15 cellular contexts compared by ENCODE assay signal in genomic region chr1:9720785-9721605, GRCh38.
DNase-seq lines count a peak whose midpoint lies in the region; ATAC-seq and TF ChIP-seq lines count a peak whose summit lies in the region.
"Had no signal": no experiment of that assay in that cellular context is flagged by ENCODE, and none has a peak within 500 bp of the region (broad histone marks: within the 10 kb centered on the region; RNA-seq: fewer than 3 reads in every experiment).

No MANE protein-coding gene starts in this region.

- peaks cover 0 to 11% (median 0%) of the 10 kb centered on the region in 8 donors for H3K9me3 Mint-ChIP-seq in CD4-positive, alpha-beta memory T cell
- no peaks in the 10 kb centered on the region for H3K9me3 Mint-ChIP-seq in activated CD8-positive, alpha-beta T cell treated with anti-CD3 and anti-CD28 coated beads, Interleukin-2, amount 10 ng/mL, durations not matched to agents 7 days and 5 days (ENCODE audit: insufficient read depth)
- H3K9me3 Mint-ChIP-seq: natural killer cell had no signal

- H3K4me2 ChIP-seq in DOHH2 (ENCODE audit: low read length) = peak overlapping the region; percentile 37; the same call in 1 of the 2 replicates
- no peak overlapping the region for H3K4me2 ChIP-seq in mesenchymal stem cell (ENCODE audit: low read length, poor library complexity, severe bottlenecking)
- H3K4me2 ChIP-seq: SK-N-SH had no signal

- peaks cover 18 to 78% (median 47%) of the 10 kb centered on the region in 4 donors for H3K4me1 Mint-ChIP-seq in CD4-positive, alpha-beta memory T cell
- peaks cover 76% of the 10 kb centered on the region for H3K4me1 Mint-ChIP-seq in activated CD8-positive, alpha-beta T cell treated with anti-CD3 and anti-CD28 coated beads, Interleukin-2, amount 10 ng/mL, durations not matched to agents 7 days and 5 days (ENCODE audit: low read depth)

- no peaks in the 10 kb centered on the region for H3K9me3 ChIP-seq in CD4-positive, alpha-beta memory T cell (ENCODE audit: control insufficient read depth in 1 of 2, low read length in 2 of 2)
- no peaks in the 10 kb centered on the region for H3K9me3 ChIP-seq in DOHH2 (ENCODE audit: control insufficient read depth, insufficient read depth, low read length)
- peaks cover 14% of the 10 kb centered on the region for H3K9me3 ChIP-seq in mesenchymal stem cell (ENCODE audit: control insufficient read depth, low read length)
- H3K9me3 ChIP-seq: MG63, SK-N-SH had no signal

- H2AFZ ChIP-seq in mesenchymal stem cell (ENCODE audit: low read depth, low read length) = no peak overlapping the region
- H2AFZ ChIP-seq: GM23248 had no signal

- H3K9me2 ChIP-seq in DOHH2 (replicated peaks; ENCODE audit: control insufficient read depth, low read length) = no peaks in the 10 kb centered on the region
- H3K9me2 ChIP-seq: SK-N-SH had no signal

- peak overlapping the region; percentile 60 for H3K27ac ChIP-seq in CD4-positive, alpha-beta memory T cell (ENCODE audit: low read depth, low read length)
- H3K27ac ChIP-seq in DOHH2 (ENCODE audit: low read depth, low read length) (no peak overlapping the region), mesenchymal stem cell (ENCODE audit: low read length, poor library complexity, severe bottlenecking) (no peak overlapping the region)
- H3K27ac ChIP-seq: GM23248 had no signal

- H3K36me3 ChIP-seq in CD4-positive, alpha-beta memory T cell (ENCODE audit: insufficient read depth, low read length) = peaks cover 69% of the 10 kb centered on the region
- H3K36me3 ChIP-seq in DOHH2 (ENCODE audit: control insufficient read depth, low read length) (peaks cover 62% of the 10 kb centered on the region), mesenchymal stem cell (ENCODE audit: control insufficient read depth in 1 of 2, insufficient read depth in 2 of 2, low read depth in 1 of 2, low read length in 2 of 2) (peaks cover 32 to 87% of the 10 kb centered on the region in 2 experiments)
- H3K36me3 ChIP-seq: MG63 had no signal

- TF ChIP-seq CTCF in DOHH2 (IDR thresholded peaks at IDR 0.05; ENCODE audit: low read depth, low read length, poor library complexity, severe bottlenecking) = no peak
- TF ChIP-seq CTCF in foreskin fibroblast (IDR thresholded peaks at IDR 0.05; ENCODE audit: low read depth, low read length) = no peak

- intact Hi-C loops in CD4-positive, alpha-beta memory T cell (cut with micrococcal nuclease) = loop anchor here (1.0 kb wide), 1 partner anchor 146 kb away; no protein-coding TSS in a partner anchor

- no peak overlapping the region for H4K8ac ChIP-seq in mesenchymal stem cell (ENCODE audit: low read length)

- H3K4me1 ChIP-seq in CD4-positive, alpha-beta memory T cell (ENCODE audit: insufficient read depth, low read length) = peaks cover 86% of the 10 kb centered on the region
- H3K4me1 ChIP-seq in DOHH2 (ENCODE audit: control insufficient read depth, low read length) (peaks cover 28% of the 10 kb centered on the region), mesenchymal stem cell (ENCODE audit: control insufficient read depth, insufficient read depth, low read depth, low read length) (peaks cover 40% of the 10 kb centered on the region)

- no peak overlapping the region for H2BK5ac ChIP-seq in mesenchymal stem cell (ENCODE audit: low read depth, low read length, poor library complexity, severe bottlenecking)

- H2BK120ac ChIP-seq in mesenchymal stem cell (ENCODE audit: low read depth, low read length) = peak overlapping the region; percentile 15

- H3K9ac ChIP-seq in mesenchymal stem cell (ENCODE audit: low read length) = no peak overlapping the region
- H3K9ac ChIP-seq: GM23248, SK-N-SH had no signal

- H4K91ac ChIP-seq in mesenchymal stem cell (ENCODE audit: low read length) = no peak overlapping the region

- DNase-seq in CD4-positive, alpha-beta memory T cell = peak in 1 of 5 donors; percentile 51
- no peak for DNase-seq in activated CD8-positive, alpha-beta T cell treated with anti-CD3 and anti-CD28 coated beads, Interleukin-2, amount 10 ng/mL, durations not matched to agents 7 days and 5 days
- DNase-seq in mesenchymal stem cell = no peak
- no peak for DNase-seq in foreskin fibroblast
- DNase-seq in GF-D8 (lab: John Stamatoyannopoulos, UW) = no peak
- DNase-seq: cerebellar nuclear complex, DMS79 treated with DMSO at 0.1 percent for 48 hours, left ventricle myocardium superior, NCI-H510A had no signal

- no peak overlapping the region for H2AK5ac ChIP-seq in mesenchymal stem cell (ENCODE audit: low read length, severe bottlenecking)

- H2BK12ac ChIP-seq in mesenchymal stem cell (ENCODE audit: low read length in 2 of 2) = no peak overlapping the region

- no peak overlapping the region for H3K4me3 ChIP-seq in CD4-positive, alpha-beta memory T cell (ENCODE audit: low read length in 2 of 2)
- H3K4me3 ChIP-seq in DOHH2 (ENCODE audit: low read length) (no peak overlapping the region), mesenchymal stem cell (ENCODE audit: insufficient read depth in 1 of 2, low read depth in 1 of 2, low read length in 2 of 2) (no peak overlapping the region), foreskin fibroblast (ENCODE audit: low read depth in 1 of 2, low read length in 2 of 2) (no peak overlapping the region)
- H3K4me3 ChIP-seq: GM23248, MG63 had no signal

- peak overlapping the region in 2 of 8 donors; percentile 15 to 29 for H3K4me3 Mint-ChIP-seq in CD4-positive, alpha-beta memory T cell
- peak overlapping the region; percentile 28 for H3K4me3 Mint-ChIP-seq in activated CD8-positive, alpha-beta T cell treated with anti-CD3 and anti-CD28 coated beads, Interleukin-2, amount 10 ng/mL, durations not matched to agents 7 days and 5 days
- H3K4me3 Mint-ChIP-seq: natural killer cell had no signal

- H2BK15ac ChIP-seq in mesenchymal stem cell (ENCODE audit: low read depth, poor library complexity, severe bottlenecking) = no peak overlapping the region

- no peak overlapping the region for H3K18ac ChIP-seq in mesenchymal stem cell (ENCODE audit: low read depth in 1 of 2, low read length in 2 of 2)

- H3K27ac Mint-ChIP-seq in CD4-positive, alpha-beta memory T cell = peak overlapping the region in 3 of 7 donors; percentile 63 to 93 (median 73)
- peak overlapping the region; percentile 82 for H3K27ac Mint-ChIP-seq in activated CD8-positive, alpha-beta T cell treated with anti-CD3 and anti-CD28 coated beads, Interleukin-2, amount 10 ng/mL, durations not matched to agents 7 days and 5 days

- H3K4ac ChIP-seq in mesenchymal stem cell (ENCODE audit: low read depth in 1 of 2, low read length in 2 of 2) = no peak overlapping the region

- POLR2A ChIA-PET in CD4-positive, alpha-beta memory T cell (lab: Charles Lee; ENCODE audit: partially characterized antibody) = interaction anchor here (0.7 to 16.2 kb wide), 9 partner anchors 9 to 92 kb away, joined by 3 to 403 read pairs (median 4); partner anchors contain the start of gene PIK3CD
- POLR2A ChIA-PET in activated CD8-positive, alpha-beta T cell treated with anti-CD3 and anti-CD28 coated beads, Interleukin-2, amount 10 ng/mL, durations not matched to agents 7 days and 5 days (lab: Charles Lee) = interaction anchor here (1.1 to 6.6 kb wide), 5 partner anchors 10 to 93 kb away, joined by 4 to 126 read pairs (median 4); partner anchors contain the start of gene PIK3CD

- H3K79me1 ChIP-seq in mesenchymal stem cell (replicated peaks; ENCODE audit: low read length, poor library complexity, severe bottlenecking) = peaks cover 42% of the 10 kb centered on the region

- WGBS in mesenchymal stem cell = 94% methylated on average over 31 of the region's 34 CpGs

- H3K27me3 Mint-ChIP-seq in CD4-positive, alpha-beta memory T cell = no peaks in the 10 kb centered on the region
- H3K27me3 Mint-ChIP-seq in activated CD8-positive, alpha-beta T cell treated with anti-CD3 and anti-CD28 coated beads, Interleukin-2, amount 10 ng/mL, durations not matched to agents 7 days and 5 days (ENCODE audit: low read depth) = no peaks in the 10 kb centered on the region

- CTCF ChIA-PET in CD4-positive, alpha-beta memory T cell (lab: Charles Lee; ENCODE audit: partially characterized antibody) = interaction anchor here (0.8 to 16.3 kb wide), 15 partner anchors 9 to 157 kb away, joined by 3 to 219 read pairs (median 5); partner anchors contain the start of gene PIK3CD
- CTCF ChIA-PET in activated CD8-positive, alpha-beta T cell treated with anti-CD3 and anti-CD28 coated beads, Interleukin-2, amount 10 ng/mL, durations not matched to agents 7 days and 5 days (lab: Charles Lee) = interaction anchor here (0.6 to 16.0 kb wide), 15 partner anchors 8 to 148 kb away, joined by 3 to 204 read pairs (median 5); partner anchors contain the start of gene PIK3CD

- ATAC-seq in activated CD8-positive, alpha-beta T cell treated with anti-CD3 and anti-CD28 coated beads, Interleukin-2, amount 10 ng/mL, durations not matched to agents 7 days and 5 days = no peak
- ATAC-seq in HG03045 (IDR thresholded peaks at IDR 0.05; ENCODE audit: unreplicated experiment) = no peak

- peaks cover 39 to 63% of the 10 kb centered on the region in 2 donors for H3K36me3 Mint-ChIP-seq in CD4-positive, alpha-beta memory T cell
- H3K36me3 Mint-ChIP-seq in activated CD8-positive, alpha-beta T cell treated with anti-CD3 and anti-CD28 coated beads, Interleukin-2, amount 10 ng/mL, durations not matched to agents 7 days and 5 days (ENCODE audit: low read depth) = peaks cover 89% of the 10 kb centered on the region
- H3K36me3 Mint-ChIP-seq: natural killer cell had no signal

- H3K79me2 ChIP-seq in DOHH2 (ENCODE audit: control insufficient read depth, low read length) = peaks cover 5% of the 10 kb centered on the region

- no peaks in the 10 kb centered on the region for H4K20me1 ChIP-seq in DOHH2 (ENCODE audit: control insufficient read depth, insufficient read depth, low read depth, low read length)

- no peaks in the 10 kb centered on the region for H3K27me3 ChIP-seq in CD4-positive, alpha-beta memory T cell (ENCODE audit: insufficient read depth, low read length)
- H3K27me3 ChIP-seq in DOHH2 (ENCODE audit: control insufficient read depth, low read length) = no peaks in the 10 kb centered on the region
- H3K27me3 ChIP-seq in mesenchymal stem cell (ENCODE audit: control insufficient read depth in 1 of 2, insufficient read depth in 1 of 2, low read length in 2 of 2) = no peaks in the 10 kb centered on the region
- H3K27me3 ChIP-seq: MG63 had no signal

- H3F3A ChIP-seq in DOHH2 (ENCODE audit: control insufficient read depth, insufficient read depth) = no peaks in the 10 kb centered on the region

- no peak overlapping the region for H3K14ac ChIP-seq in mesenchymal stem cell (ENCODE audit: low read length in 2 of 2)

- H3K23ac ChIP-seq in mesenchymal stem cell (ENCODE audit: low read length in 2 of 2) = no peak overlapping the region
